Comparison of ENCODE assay signal across 18 cellular contexts in genomic region chr17:16870253-16871245, GRCh38.
"Had no signal": no experiment of that assay in that cellular context is flagged by ENCODE, and none has a peak within 500 bp of the region (broad histone marks: within the 10 kb centered on the region; RNA-seq: fewer than 3 reads in every experiment).

No MANE protein-coding gene starts in this region.

- H3K9me3 Mint-ChIP-seq: activated CD4-positive, alpha-beta T cell treated with anti-CD3 and anti-CD28 coated beads, Interleukin-2, amount 10 ng/mL, durations not matched to agents 24 days and 14 days; activated CD8-positive, alpha-beta T cell treated with anti-CD3 and anti-CD28 coated beads for 36 hours; naive thymus-derived CD4-positive, alpha-beta T cell; stimulated activated memory B cell treated with anti-CD40 and anti-IgM and Interleukin-4, amounts not matched to agents 10 μg/mL and 1 μg/mL and 100 μg/mL, for 72 hours had no signal

- H3K27me3 Mint-ChIP-seq: activated CD4-positive, alpha-beta T cell treated with anti-CD3 and anti-CD28 coated beads, Interleukin-2, amount 10 ng/mL, durations not matched to agents 24 days and 14 days; activated CD8-positive, alpha-beta T cell treated with anti-CD3 and anti-CD28 coated beads for 36 hours had no signal

- H3K4me3 ChIP-seq: left lung, sigmoid colon, tibial artery, vagina had no signal

- ATAC-seq: activated CD8-positive, alpha-beta T cell treated with anti-CD3 and anti-CD28 coated beads for 36 hours; left lung; naive thymus-derived CD4-positive, alpha-beta T cell; stimulated activated memory B cell treated with anti-CD40 and anti-IgM and Interleukin-4, amounts not matched to agents 10 μg/mL and 1 μg/mL and 100 μg/mL, for 72 hours had no signal

- H3K36me3 Mint-ChIP-seq: brain; naive thymus-derived CD4-positive, alpha-beta T cell; stimulated activated memory B cell treated with anti-CD40 and anti-IgM and Interleukin-4, amounts not matched to agents 10 μg/mL and 1 μg/mL and 100 μg/mL, for 72 hours had no signal

- H3K27ac Mint-ChIP-seq: activated CD4-positive, alpha-beta T cell treated with anti-CD3 and anti-CD28 coated beads, Interleukin-2, amount 10 ng/mL, durations not matched to agents 24 days and 14 days; activated CD8-positive, alpha-beta T cell treated with anti-CD3 and anti-CD28 coated beads for 36 hours; brain; stimulated activated memory B cell treated with anti-CD40 and anti-IgM and Interleukin-4, amounts not matched to agents 10 μg/mL and 1 μg/mL and 100 μg/mL, for 72 hours had no signal

- DNase-seq: activated CD4-positive, alpha-beta T cell treated with anti-CD3 and anti-CD28 coated beads, Interleukin-2, amount 10 ng/mL, durations not matched to agents 24 days and 14 days; activated CD8-positive, alpha-beta T cell treated with anti-CD3 and anti-CD28 coated beads for 36 hours; central memory CD4-positive, alpha-beta T cell; erythroblast; foreskin melanocyte; hypothalamus; kidney; left lung; naive thymus-derived CD4-positive, alpha-beta T cell; sigmoid colon; stimulated activated CD4-positive, alpha-beta T cell treated with anti-CD3 and anti-CD28 coated beads, Interleukin-4, amount 100 ng/mL, for 4 hours; T-helper 1 cell; T1000; tibial artery had no signal

- H3K4me3 Mint-ChIP-seq: activated CD4-positive, alpha-beta T cell treated with anti-CD3 and anti-CD28 coated beads, Interleukin-2, amount 10 ng/mL, durations not matched to agents 24 days and 14 days; activated CD8-positive, alpha-beta T cell treated with anti-CD3 and anti-CD28 coated beads for 36 hours; brain; naive thymus-derived CD4-positive, alpha-beta T cell; stimulated activated memory B cell treated with anti-CD40 and anti-IgM and Interleukin-4, amounts not matched to agents 10 μg/mL and 1 μg/mL and 100 μg/mL, for 72 hours had no signal

- H3K4me1 Mint-ChIP-seq: activated CD4-positive, alpha-beta T cell treated with anti-CD3 and anti-CD28 coated beads, Interleukin-2, amount 10 ng/mL, durations not matched to agents 24 days and 14 days; stimulated activated memory B cell treated with anti-CD40 and anti-IgM and Interleukin-4, amounts not matched to agents 10 μg/mL and 1 μg/mL and 100 μg/mL, for 72 hours had no signal

- H3K27ac ChIP-seq: left lung, neutrophil, sigmoid colon, tibial artery, vagina had no signal

- H3K27me3 ChIP-seq: left lung, neutrophil, sigmoid colon, vagina had no signal

- H3K4me1 ChIP-seq: left lung, sigmoid colon, vagina had no signal

- H3K9me3 ChIP-seq: left lung, neutrophil, sigmoid colon, tibial artery, vagina had no signal

- H3K36me3 ChIP-seq: left lung, neutrophil, sigmoid colon, tibial artery, vagina had no signal
